In the genomic region with DNA sequence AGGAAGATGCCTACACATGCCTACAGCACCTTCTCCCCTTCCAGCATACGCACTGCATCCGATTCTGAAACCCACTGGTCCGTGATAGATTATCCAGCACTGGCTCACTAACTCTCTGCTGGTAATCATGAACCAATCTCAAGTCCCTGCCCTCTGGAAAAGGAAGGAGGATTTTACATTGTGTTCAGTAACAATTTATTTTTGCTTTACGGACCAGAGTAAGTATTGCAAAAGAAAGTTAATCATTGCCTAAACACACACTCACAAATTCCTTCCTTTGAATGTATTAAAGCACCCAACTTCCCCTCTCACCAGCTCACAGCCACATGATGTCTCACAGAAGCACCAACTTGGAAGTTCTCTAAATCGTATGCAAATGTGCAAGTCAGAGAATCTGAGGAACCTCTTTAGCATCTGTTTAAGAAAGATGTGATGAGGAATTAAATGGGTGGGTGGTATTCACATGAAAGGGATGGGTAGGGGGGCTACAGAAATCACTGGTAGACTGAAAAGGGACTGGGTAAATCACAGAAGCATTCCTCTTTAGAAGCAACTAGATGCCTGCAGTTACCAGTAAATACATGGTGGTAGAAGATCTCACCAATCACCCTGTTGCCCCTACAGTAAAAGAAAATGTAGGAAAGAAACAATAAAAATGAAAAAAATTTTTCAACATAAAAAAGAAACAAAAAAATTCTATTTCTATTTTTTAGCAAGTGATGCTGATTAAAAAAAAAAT, we compare ENCODE assay signal across 2 cellular contexts.
TF ChIP-seq lines count a peak whose summit lies in the region.

No MANE protein-coding gene starts in this region.

TF ChIP-seq in K562, 482 proteins besides CTCF, POLR2A, EP300 and RAD21:
- TF ChIP-seq SPI1 (IDR thresholded peaks at IDR 0.05; ENCODE audit: borderline replicate concordance, low read depth, low read length) (0 out of 2 replicates have a peak, but pooled peaks have one; percentile 55), ARID1B (IDR thresholded peaks at IDR 0.05) (no peak)
- TF ChIP-seq, protein P1, sequence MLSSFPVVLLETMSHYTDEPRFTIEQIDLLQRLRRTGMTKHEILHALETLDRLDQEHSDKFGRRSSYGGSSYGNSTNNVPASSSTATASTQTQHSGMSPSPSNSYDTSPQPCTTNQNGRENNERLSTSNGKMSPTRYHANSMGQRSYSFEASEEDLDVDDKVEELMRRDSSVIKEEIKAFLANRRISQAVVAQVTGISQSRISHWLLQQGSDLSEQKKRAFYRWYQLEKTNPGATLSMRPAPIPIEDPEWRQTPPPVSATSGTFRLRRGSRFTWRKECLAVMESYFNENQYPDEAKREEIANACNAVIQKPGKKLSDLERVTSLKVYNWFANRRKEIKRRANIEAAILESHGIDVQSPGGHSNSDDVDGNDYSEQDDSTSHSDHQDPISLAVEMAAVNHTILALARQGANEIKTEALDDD (IDR thresholded peaks at IDR 0.05): peak; percentile 85

TF ChIP-seq in HepG2, 621 proteins besides CTCF, POLR2A, EP300 and RAD21:
- TF ChIP-seq ZSCAN21 (CRISPR knock-in tag; IDR thresholded peaks at IDR 0.05; ENCODE audit: borderline replicate concordance) (no peak), CEBPB (IDR thresholded peaks at IDR 0.05; ENCODE audit: borderline replicate concordance, low read depth, low read length) (peak; percentile 22; the same call in 1 of the 2 replicates), CEBPG (CRISPR knock-in tag; IDR thresholded peaks at IDR 0.05) (peak; percentile 66), FOXA3 (CRISPR knock-in tag; IDR thresholded peaks at IDR 0.05) (0 out of 2 replicates have a peak, but pooled peaks have one; percentile 14), NCOA2 (CRISPR knock-in tag; IDR thresholded peaks at IDR 0.05) (peak; percentile 22; the same call in 1 of the 2 replicates), KMT2B (CRISPR knock-in tag; IDR thresholded peaks at IDR 0.05) (0 out of 2 replicates have a peak, but pooled peaks have one; percentile 46), TAF1 (CRISPR knock-in tag; IDR thresholded peaks at IDR 0.05) (0 out of 2 replicates have a peak, but pooled peaks have one; percentile 21), FOSL2 (CRISPR knock-in tag; IDR thresholded peaks at IDR 0.05) (0 out of 2 replicates have a peak, but pooled peaks have one; percentile 11), GTF2F1 (IDR thresholded peaks at IDR 0.05; ENCODE audit: low read length) (no peak), SOX6 (IDR thresholded peaks at IDR 0.05) (no peak), SOX6 (CRISPR knock-in tag; IDR thresholded peaks at IDR 0.05) (0 out of 2 replicates have a peak, but pooled peaks have one; percentile 31), ZNF510 (CRISPR knock-in tag; IDR thresholded peaks at IDR 0.05; ENCODE audit: low read depth) (no peak), EEA1 (CRISPR knock-in tag; IDR thresholded peaks at IDR 0.05; ENCODE audit: borderline replicate concordance) (no peak), PHF8 (CRISPR knock-in tag; IDR thresholded peaks at IDR 0.05) (no peak), SMC3 (IDR thresholded peaks at IDR 0.05; ENCODE audit: low read length) (no peak), MAF1 (CRISPR knock-in tag; IDR thresholded peaks at IDR 0.05; ENCODE audit: borderline replicate concordance) (no peak), CENPX (CRISPR knock-in tag; IDR thresholded peaks at IDR 0.05) (no peak), FOXK2 (IDR thresholded peaks at IDR 0.05) (no peak), SAP130 (CRISPR knock-in tag; IDR thresholded peaks at IDR 0.05; ENCODE audit: low read depth) (peak; percentile 30; the same call in 1 of the 2 replicates), ZNF562 (CRISPR knock-in tag; IDR thresholded peaks at IDR 0.05; ENCODE audit: borderline replicate concordance) (no peak), MYC (CRISPR knock-in tag; IDR thresholded peaks at IDR 0.05; ENCODE audit: borderline replicate concordance) (no peak), ZNF484 (CRISPR knock-in tag; IDR thresholded peaks at IDR 0.05; ENCODE audit: borderline replicate concordance, low read depth) (no peak), ZNF788 (CRISPR knock-in tag; IDR thresholded peaks at IDR 0.05; ENCODE audit: borderline replicate concordance) (no peak), SMARCC2 (IDR thresholded peaks at IDR 0.05) (no peak)
- TF ChIP-seq, protein P2, sequence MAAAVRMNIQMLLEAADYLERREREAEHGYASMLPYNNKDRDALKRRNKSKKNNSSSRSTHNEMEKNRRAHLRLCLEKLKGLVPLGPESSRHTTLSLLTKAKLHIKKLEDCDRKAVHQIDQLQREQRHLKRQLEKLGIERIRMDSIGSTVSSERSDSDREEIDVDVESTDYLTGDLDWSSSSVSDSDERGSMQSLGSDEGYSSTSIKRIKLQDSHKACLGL (CRISPR knock-in tag; IDR thresholded peaks at IDR 0.05): no peak
- TF ChIP-seq, protein P3, sequence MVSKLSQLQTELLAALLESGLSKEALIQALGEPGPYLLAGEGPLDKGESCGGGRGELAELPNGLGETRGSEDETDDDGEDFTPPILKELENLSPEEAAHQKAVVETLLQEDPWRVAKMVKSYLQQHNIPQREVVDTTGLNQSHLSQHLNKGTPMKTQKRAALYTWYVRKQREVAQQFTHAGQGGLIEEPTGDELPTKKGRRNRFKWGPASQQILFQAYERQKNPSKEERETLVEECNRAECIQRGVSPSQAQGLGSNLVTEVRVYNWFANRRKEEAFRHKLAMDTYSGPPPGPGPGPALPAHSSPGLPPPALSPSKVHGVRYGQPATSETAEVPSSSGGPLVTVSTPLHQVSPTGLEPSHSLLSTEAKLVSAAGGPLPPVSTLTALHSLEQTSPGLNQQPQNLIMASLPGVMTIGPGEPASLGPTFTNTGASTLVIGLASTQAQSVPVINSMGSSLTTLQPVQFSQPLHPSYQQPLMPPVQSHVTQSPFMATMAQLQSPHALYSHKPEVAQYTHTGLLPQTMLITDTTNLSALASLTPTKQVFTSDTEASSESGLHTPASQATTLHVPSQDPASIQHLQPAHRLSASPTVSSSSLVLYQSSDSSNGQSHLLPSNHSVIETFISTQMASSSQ (IDR thresholded peaks at IDR 0.05; ENCODE audit: low read depth): peak; percentile 67; the same call in 1 of the 2 replicates
- TF ChIP-seq, protein P3 (CRISPR knock-in tag; IDR thresholded peaks at IDR 0.05; ENCODE audit: borderline replicate concordance): peak; percentile 53; the same call in 1 of the 2 replicates
- TF ChIP-seq, protein P4, sequence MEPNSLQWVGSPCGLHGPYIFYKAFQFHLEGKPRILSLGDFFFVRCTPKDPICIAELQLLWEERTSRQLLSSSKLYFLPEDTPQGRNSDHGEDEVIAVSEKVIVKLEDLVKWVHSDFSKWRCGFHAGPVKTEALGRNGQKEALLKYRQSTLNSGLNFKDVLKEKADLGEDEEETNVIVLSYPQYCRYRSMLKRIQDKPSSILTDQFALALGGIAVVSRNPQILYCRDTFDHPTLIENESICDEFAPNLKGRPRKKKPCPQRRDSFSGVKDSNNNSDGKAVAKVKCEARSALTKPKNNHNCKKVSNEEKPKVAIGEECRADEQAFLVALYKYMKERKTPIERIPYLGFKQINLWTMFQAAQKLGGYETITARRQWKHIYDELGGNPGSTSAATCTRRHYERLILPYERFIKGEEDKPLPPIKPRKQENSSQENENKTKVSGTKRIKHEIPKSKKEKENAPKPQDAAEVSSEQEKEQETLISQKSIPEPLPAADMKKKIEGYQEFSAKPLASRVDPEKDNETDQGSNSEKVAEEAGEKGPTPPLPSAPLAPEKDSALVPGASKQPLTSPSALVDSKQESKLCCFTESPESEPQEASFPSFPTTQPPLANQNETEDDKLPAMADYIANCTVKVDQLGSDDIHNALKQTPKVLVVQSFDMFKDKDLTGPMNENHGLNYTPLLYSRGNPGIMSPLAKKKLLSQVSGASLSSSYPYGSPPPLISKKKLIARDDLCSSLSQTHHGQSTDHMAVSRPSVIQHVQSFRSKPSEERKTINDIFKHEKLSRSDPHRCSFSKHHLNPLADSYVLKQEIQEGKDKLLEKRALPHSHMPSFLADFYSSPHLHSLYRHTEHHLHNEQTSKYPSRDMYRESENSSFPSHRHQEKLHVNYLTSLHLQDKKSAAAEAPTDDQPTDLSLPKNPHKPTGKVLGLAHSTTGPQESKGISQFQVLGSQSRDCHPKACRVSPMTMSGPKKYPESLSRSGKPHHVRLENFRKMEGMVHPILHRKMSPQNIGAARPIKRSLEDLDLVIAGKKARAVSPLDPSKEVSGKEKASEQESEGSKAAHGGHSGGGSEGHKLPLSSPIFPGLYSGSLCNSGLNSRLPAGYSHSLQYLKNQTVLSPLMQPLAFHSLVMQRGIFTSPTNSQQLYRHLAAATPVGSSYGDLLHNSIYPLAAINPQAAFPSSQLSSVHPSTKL (CRISPR knock-in tag; IDR thresholded peaks at IDR 0.05): peak; percentile 35; the same call in 1 of the 2 replicates
- TF ChIP-seq, protein P5, sequence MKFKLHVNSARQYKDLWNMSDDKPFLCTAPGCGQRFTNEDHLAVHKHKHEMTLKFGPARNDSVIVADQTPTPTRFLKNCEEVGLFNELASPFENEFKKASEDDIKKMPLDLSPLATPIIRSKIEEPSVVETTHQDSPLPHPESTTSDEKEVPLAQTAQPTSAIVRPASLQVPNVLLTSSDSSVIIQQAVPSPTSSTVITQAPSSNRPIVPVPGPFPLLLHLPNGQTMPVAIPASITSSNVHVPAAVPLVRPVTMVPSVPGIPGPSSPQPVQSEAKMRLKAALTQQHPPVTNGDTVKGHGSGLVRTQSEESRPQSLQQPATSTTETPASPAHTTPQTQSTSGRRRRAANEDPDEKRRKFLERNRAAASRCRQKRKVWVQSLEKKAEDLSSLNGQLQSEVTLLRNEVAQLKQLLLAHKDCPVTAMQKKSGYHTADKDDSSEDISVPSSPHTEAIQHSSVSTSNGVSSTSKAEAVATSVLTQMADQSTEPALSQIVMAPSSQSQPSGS (CRISPR knock-in tag; IDR thresholded peaks at IDR 0.05): no peak
